Comparison of ENCODE assay signal across 7 cellular contexts in the genomic region with DNA sequence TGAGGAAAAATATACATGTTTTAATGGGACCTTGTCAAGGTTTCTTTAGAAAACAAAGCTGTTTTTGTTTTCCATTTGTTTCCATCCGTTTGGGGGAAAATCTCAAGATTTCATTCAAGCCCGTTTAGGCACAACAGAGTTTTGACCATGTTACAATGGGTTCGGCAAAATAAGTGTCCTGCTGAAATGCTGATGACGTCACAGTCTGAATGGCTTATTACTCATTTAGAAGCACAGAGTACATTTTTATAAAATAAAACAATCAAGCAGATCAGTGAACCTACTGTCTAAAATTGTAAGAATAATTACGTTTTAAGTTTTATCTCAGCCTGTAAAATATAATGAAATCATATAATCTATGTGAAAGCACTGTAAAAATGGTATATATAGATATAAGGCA.
"Had no signal": no experiment of that assay in that cellular context is flagged by ENCODE, and none has a peak within 500 bp of the region (broad histone marks: within the 10 kb centered on the region; RNA-seq: fewer than 3 reads in every experiment).

No MANE protein-coding gene starts in this region.

- H3K4me2 ChIP-seq: KMS-11 had no signal

- DNase-seq: IMR-90, KBM-7, KG1 had no signal

- H3K9ac ChIP-seq: KMS-11 had no signal

- FAIRE-seq: HTR-8/SVneo had no signal

- H3K27ac Mint-ChIP-seq: IgD-negative memory B cell had no signal

- H3K4me1 Mint-ChIP-seq: IgD-negative memory B cell had no signal

- H3K27ac ChIP-seq: HL-60, KMS-11 had no signal

- H3K27me3 Mint-ChIP-seq: IgD-negative memory B cell had no signal
